1 cellular context compared by ENCODE assay signal in the genomic region with DNA sequence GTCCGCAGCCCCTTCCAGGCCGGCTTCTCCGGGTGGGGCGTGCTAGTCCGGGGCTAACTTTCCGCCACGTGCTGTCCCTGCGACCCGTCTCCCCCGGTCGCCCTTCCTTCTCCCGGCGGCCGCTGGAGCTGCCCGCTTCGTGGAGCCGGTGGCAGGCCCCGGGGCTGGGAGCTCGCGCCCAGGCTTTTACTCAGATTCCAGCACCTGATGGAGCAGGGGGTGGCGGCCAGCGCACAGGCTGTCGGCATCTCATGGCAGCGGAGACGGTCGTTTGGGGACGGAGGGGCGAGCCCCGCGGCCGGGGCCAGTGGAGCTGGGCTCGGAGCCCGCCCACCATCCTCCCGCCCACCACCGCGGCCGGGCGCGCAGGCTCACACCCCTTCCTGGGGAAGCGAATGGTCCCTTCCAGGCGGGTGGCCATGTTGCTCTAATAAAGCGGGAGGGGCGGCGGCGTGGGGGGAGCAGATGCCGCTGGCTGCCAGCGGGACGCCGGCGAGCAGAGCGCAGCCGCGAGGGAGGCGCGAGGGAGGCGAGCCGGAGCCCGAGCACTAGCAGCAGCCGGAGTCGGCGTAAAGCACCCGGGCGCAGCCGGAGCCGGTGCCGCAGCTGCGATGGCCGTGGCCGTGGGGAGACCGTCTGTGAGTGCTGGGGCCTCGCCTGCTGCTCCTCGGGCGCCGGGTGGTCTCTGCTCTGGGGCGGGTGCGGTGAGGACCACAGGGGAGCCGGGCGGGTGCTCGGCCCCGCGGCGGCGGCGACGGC.
A peak's percentile ranks its signal among the peaks of the same experiment; 100 is the strongest.
TF ChIP-seq lines count a peak whose summit lies in the region.

A gene (plus strand): TSS at position 460 of the 759 bp plus-strand sequence. CDS start 152 bp downstream, at position 612.

TF ChIP-seq in HepG2, 621 proteins besides CTCF, POLR2A, EP300 and RAD21 (continued from another document and continues in another):
- TF ChIP-seq, protein P1, sequence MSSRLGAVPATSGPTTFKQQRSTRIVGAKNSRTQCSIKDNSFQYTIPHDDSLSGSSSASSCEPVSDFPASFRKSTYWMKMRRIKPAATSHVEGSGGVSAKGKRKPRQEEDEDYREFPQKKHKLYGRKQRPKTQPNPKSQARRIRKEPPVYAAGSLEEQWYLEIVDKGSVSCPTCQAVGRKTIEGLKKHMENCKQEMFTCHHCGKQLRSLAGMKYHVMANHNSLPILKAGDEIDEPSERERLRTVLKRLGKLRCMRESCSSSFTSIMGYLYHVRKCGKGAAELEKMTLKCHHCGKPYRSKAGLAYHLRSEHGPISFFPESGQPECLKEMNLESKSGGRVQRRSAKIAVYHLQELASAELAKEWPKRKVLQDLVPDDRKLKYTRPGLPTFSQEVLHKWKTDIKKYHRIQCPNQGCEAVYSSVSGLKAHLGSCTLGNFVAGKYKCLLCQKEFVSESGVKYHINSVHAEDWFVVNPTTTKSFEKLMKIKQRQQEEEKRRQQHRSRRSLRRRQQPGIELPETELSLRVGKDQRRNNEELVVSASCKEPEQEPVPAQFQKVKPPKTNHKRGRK (CRISPR knock-in tag; IDR thresholded peaks at IDR 0.05) = no peak
- TF ChIP-seq, protein P2, sequence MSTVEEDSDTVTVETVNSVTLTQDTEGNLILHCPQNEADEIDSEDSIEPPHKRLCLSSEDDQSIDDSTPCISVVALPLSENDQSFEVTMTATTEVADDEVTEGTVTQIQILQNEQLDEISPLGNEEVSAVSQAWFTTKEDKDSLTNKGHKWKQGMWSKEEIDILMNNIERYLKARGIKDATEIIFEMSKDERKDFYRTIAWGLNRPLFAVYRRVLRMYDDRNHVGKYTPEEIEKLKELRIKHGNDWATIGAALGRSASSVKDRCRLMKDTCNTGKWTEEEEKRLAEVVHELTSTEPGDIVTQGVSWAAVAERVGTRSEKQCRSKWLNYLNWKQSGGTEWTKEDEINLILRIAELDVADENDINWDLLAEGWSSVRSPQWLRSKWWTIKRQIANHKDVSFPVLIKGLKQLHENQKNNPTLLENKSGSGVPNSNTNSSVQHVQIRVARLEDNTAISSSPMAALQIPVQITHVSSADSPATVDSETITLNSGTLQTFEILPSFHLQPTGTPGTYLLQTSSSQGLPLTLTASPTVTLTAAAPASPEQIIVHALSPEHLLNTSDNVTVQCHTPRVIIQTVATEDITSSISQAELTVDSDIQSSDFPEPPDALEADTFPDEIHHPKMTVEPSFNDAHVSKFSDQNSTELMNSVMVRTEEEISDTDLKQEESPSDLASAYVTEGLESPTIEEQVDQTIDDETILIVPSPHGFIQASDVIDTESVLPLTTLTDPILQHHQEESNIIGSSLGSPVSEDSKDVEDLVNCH (CRISPR knock-in tag; IDR thresholded peaks at IDR 0.05) = no peak
- TF ChIP-seq NFKBIZ (CRISPR knock-in tag; IDR thresholded peaks at IDR 0.05) (peak; percentile 86; the same call in 1 of the 2 replicates), NR2C2 (CRISPR knock-in tag; IDR thresholded peaks at IDR 0.05; ENCODE audit: borderline replicate concordance) (no peak; the same call in 1 of the 2 replicates), SRY (CRISPR knock-in tag; IDR thresholded peaks at IDR 0.05) (0 out of 2 replicates have a peak, but pooled peaks have one; percentile 21), MTA3 (CRISPR knock-in tag; IDR thresholded peaks at IDR 0.05) (no peak), MED13 (CRISPR knock-in tag; IDR thresholded peaks at IDR 0.05) (no peak), KDM3A (CRISPR knock-in tag; IDR thresholded peaks at IDR 0.05; ENCODE audit: low read depth) (0 out of 2 replicates have a peak, but pooled peaks have one; percentile 12), CHCHD3 (CRISPR knock-in tag; IDR thresholded peaks at IDR 0.05) (no peak), DNMT3B (CRISPR knock-in tag; conservative IDR thresholded peaks at IDR 0.05) (no peak), TAF15 (IDR thresholded peaks at IDR 0.05; ENCODE audit: low read depth, low read length, poor library complexity, severe bottlenecking) (no peak), SRSF4 (IDR thresholded peaks at IDR 0.05; ENCODE audit: low read depth, low read length, poor library complexity, severe bottlenecking) (no peak), SIX4 (CRISPR knock-in tag; IDR thresholded peaks at IDR 0.05) (peak; percentile 36; the same call in 1 of the 2 replicates), ARNT (IDR thresholded peaks at IDR 0.05) (no peak), HCFC1 (IDR thresholded peaks at IDR 0.05; ENCODE audit: low read depth, low read length) (no peak), STAG1 (CRISPR knock-in tag; IDR thresholded peaks at IDR 0.05) (peak; percentile 34; the same call in 1 of the 2 replicates), ZFP36 (IDR thresholded peaks at IDR 0.05; ENCODE audit: borderline replicate concordance, low read depth, low read length, partially characterized antibody) (no peak), RFX1 (IDR thresholded peaks at IDR 0.05) (no peak), CEBPG (CRISPR knock-in tag; IDR thresholded peaks at IDR 0.05) (peak; percentile 28; the same call in 1 of the 2 replicates), ZNF329 (CRISPR knock-in tag; IDR thresholded peaks at IDR 0.05; ENCODE audit: low read depth) (peak; percentile 73; the same call in 1 of the 2 replicates), ZNF343 (CRISPR knock-in tag; IDR thresholded peaks at IDR 0.05) (no peak), ZNF12 (CRISPR knock-in tag; IDR thresholded peaks at IDR 0.05) (no peak), ETV5 (CRISPR knock-in tag; IDR thresholded peaks at IDR 0.05; ENCODE audit: borderline replicate concordance) (no peak), NFYB (CRISPR knock-in tag; IDR thresholded peaks at IDR 0.05) (no peak), PAF1 (CRISPR knock-in tag; IDR thresholded peaks at IDR 0.05) (no peak), NCOA2 (CRISPR knock-in tag; IDR thresholded peaks at IDR 0.05) (no peak), PHF5A (CRISPR knock-in tag; IDR thresholded peaks at IDR 0.05; ENCODE audit: low read depth, unreplicated experiment) (peak; percentile 50), YY1 (IDR thresholded peaks at IDR 0.05; ENCODE audit: insufficient read depth, insufficient replicate concordance, low read depth, low read length) (peak; percentile 92), ATF7 (IDR thresholded peaks at IDR 0.05) (no peak), ATF7 (CRISPR knock-in tag; IDR thresholded peaks at IDR 0.05) (no peak; the same call in 1 of the 2 replicates), MAFG (CRISPR knock-in tag; IDR thresholded peaks at IDR 0.05) (0 out of 2 replicates have a peak, but pooled peaks have one; percentile 49), DNMT1 (CRISPR knock-in tag; IDR thresholded peaks at IDR 0.05) (peak; percentile 55; the same call in 1 of the 2 replicates), NAIF1 (CRISPR knock-in tag; IDR thresholded peaks at IDR 0.05; ENCODE audit: borderline replicate concordance) (peak; percentile 70; the same call in 1 of the 2 replicates), TBX2 (CRISPR knock-in tag; IDR thresholded peaks at IDR 0.05; ENCODE audit: borderline replicate concordance) (peak; percentile 40; the same call in 1 of the 2 replicates), ZMYM4 (CRISPR knock-in tag; IDR thresholded peaks at IDR 0.05) (peak; percentile 89), ZNF232 (CRISPR knock-in tag; IDR thresholded peaks at IDR 0.05; ENCODE audit: borderline replicate concordance) (no peak)
- TF ChIP-seq, protein P3, sequence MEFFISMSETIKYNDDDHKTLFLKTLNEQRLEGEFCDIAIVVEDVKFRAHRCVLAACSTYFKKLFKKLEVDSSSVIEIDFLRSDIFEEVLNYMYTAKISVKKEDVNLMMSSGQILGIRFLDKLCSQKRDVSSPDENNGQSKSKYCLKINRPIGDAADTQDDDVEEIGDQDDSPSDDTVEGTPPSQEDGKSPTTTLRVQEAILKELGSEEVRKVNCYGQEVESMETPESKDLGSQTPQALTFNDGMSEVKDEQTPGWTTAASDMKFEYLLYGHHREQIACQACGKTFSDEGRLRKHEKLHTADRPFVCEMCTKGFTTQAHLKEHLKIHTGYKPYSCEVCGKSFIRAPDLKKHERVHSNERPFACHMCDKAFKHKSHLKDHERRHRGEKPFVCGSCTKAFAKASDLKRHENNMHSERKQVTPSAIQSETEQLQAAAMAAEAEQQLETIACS (CRISPR knock-in tag; IDR thresholded peaks at IDR 0.05) = no peak
- TF ChIP-seq, protein P4, sequence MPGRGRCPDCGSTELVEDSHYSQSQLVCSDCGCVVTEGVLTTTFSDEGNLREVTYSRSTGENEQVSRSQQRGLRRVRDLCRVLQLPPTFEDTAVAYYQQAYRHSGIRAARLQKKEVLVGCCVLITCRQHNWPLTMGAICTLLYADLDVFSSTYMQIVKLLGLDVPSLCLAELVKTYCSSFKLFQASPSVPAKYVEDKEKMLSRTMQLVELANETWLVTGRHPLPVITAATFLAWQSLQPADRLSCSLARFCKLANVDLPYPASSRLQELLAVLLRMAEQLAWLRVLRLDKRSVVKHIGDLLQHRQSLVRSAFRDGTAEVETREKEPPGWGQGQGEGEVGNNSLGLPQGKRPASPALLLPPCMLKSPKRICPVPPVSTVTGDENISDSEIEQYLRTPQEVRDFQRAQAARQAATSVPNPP (CRISPR knock-in tag; IDR thresholded peaks at IDR 0.05) = no peak
- TF ChIP-seq, protein P5, sequence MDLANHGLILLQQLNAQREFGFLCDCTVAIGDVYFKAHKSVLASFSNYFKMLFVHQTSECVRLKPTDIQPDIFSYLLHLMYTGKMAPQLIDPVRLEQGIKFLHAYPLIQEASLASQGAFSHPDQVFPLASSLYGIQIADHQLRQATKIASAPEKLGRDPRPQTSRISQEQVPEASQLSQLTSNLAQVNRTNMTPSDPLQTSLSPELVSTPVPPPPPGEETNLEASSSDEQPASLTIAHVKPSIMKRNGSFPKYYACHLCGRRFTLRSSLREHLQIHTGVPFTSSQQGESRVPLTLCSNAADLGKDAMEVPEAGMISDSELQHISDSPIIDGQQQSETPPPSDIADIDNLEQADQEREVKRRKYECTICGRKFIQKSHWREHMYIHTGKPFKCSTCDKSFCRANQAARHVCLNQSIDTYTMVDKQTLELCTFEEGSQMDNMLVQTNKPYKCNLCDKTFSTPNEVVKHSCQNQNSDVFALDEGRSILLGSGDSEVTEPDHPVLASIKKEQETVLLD (CRISPR knock-in tag; IDR thresholded peaks at IDR 0.05; ENCODE audit: low read depth) = peak; percentile 56; the same call in 1 of the 2 replicates
- TF ChIP-seq, protein P6, sequence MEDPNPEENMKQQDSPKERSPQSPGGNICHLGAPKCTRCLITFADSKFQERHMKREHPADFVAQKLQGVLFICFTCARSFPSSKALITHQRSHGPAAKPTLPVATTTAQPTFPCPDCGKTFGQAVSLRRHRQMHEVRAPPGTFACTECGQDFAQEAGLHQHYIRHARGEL (CRISPR knock-in tag; IDR thresholded peaks at IDR 0.05) = no peak
- TF ChIP-seq, protein P7, sequence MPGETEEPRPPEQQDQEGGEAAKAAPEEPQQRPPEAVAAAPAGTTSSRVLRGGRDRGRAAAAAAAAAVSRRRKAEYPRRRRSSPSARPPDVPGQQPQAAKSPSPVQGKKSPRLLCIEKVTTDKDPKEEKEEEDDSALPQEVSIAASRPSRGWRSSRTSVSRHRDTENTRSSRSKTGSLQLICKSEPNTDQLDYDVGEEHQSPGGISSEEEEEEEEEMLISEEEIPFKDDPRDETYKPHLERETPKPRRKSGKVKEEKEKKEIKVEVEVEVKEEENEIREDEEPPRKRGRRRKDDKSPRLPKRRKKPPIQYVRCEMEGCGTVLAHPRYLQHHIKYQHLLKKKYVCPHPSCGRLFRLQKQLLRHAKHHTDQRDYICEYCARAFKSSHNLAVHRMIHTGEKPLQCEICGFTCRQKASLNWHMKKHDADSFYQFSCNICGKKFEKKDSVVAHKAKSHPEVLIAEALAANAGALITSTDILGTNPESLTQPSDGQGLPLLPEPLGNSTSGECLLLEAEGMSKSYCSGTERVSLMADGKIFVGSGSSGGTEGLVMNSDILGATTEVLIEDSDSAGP (CRISPR knock-in tag; IDR thresholded peaks at IDR 0.05; ENCODE audit: borderline replicate concordance) = peak; percentile 81
- TF ChIP-seq, protein P8, sequence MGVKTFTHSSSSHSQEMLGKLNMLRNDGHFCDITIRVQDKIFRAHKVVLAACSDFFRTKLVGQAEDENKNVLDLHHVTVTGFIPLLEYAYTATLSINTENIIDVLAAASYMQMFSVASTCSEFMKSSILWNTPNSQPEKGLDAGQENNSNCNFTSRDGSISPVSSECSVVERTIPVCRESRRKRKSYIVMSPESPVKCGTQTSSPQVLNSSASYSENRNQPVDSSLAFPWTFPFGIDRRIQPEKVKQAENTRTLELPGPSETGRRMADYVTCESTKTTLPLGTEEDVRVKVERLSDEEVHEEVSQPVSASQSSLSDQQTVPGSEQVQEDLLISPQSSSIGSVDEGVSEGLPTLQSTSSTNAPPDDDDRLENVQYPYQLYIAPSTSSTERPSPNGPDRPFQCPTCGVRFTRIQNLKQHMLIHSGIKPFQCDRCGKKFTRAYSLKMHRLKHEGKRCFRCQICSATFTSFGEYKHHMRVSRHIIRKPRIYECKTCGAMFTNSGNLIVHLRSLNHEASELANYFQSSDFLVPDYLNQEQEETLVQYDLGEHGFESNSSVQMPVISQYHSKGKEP (CRISPR knock-in tag; IDR thresholded peaks at IDR 0.05) = peak; percentile 59
- TF ChIP-seq, protein P9, sequence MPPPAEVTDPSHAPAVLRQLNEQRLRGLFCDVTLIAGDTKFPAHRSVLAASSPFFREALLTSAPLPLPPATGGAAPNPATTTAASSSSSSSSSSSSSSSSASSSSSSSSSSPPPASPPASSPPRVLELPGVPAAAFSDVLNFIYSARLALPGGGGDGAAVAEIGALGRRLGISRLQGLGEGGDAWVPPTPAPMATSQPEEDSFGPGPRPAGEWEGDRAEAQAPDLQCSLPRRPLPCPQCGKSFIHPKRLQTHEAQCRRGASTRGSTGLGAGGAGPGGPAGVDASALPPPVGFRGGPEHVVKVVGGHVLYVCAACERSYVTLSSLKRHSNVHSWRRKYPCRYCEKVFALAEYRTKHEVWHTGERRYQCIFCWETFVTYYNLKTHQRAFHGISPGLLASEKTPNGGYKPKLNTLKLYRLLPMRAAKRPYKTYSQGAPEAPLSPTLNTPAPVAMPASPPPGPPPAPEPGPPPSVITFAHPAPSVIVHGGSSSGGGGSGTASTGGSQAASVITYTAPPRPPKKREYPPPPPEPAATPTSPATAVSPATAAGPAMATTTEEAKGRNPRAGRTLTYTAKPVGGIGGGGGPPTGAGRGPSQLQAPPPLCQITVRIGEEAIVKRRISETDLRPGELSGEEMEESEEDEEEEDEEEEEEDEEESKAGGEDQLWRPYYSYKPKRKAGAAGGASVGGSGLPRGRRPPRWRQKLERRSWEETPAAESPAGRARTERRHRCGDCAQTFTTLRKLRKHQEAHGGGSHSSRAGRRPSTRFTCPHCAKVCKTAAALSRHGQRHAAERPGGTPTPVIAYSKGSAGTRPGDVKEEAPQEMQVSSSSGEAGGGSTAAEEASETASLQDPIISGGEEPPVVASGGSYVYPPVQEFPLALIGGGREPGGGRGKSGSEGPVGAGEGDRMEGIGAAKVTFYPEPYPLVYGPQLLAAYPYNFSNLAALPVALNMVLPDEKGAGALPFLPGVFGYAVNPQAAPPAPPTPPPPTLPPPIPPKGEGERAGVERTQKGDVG (CRISPR knock-in tag; IDR thresholded peaks at IDR 0.05; ENCODE audit: borderline replicate concordance) = no peak
